Comparison of ENCODE assay signal across 8 cellular contexts in the genomic region with DNA sequence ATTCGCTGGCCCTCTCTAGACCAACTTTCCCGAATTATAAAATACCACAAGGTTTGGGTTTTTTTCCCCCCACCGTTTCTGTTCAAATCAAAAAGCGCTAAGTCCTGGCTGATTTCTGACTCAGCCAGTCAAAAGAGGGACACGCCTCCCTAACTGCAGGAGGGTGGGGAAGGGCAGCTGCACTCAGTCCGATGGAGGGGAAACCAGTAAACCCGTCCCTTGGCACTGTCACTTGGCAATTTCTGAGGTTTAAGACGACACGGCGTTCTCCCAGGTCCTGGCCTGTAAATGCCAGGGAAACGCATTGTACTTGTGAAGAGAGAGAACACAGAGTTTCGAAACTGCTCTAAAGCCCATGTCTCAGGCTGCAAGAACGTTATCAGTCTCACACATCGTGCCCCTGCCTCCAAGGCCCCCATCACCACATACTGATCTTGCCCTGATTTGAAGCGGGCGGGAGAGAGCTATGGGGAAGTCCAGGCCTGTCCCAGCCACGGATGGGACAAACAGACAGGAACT. TPM values are rescaled to one million over a fixed set of nuclear protein-coding genes. Genes with fewer than 3 reads are reported as not detected.
DNase-seq lines count a peak whose midpoint lies in the region; ATAC-seq and TF ChIP-seq lines count a peak whose summit lies in the region.

No MANE protein-coding gene starts in this region.

- no peak for TF ChIP-seq CTCF in astrocyte of the spinal cord (IDR thresholded peaks at IDR 0.05; ENCODE audit: low read depth, low read length)
- no peak for TF ChIP-seq CTCF in lower leg skin (IDR thresholded peaks at IDR 0.05)

- no peak for ATAC-seq in HG03571 (IDR thresholded peaks at IDR 0.05; ENCODE audit: unreplicated experiment)

- in situ Hi-C loops in astrocyte of the spinal cord (cut with HindIII; ENCODE audit: low sequenced_read_pairs): no loop called here

- intact Hi-C loops in lower leg skin (cut with DNase I; ENCODE audit: low total_unique reads): no loop called here

- WGBS in lower leg skin, 2 donors: 10 to 12% methylated on average over 17 of the region's 17 CpGs

- DNase-seq in NCI-H510A treated with DMSO at 0.1 percent for 48 hours (lab: John Stamatoyannopoulos, UW): peak; percentile 20
- no peak for DNase-seq in NCI-H510A (lab: John Stamatoyannopoulos, UW)
- DNase-seq in astrocyte of the spinal cord (ENCODE audit: low read depth, low spot score): peak; percentile 87
- peak; percentile 92 to 95 for DNase-seq in lower leg skin (ENCODE audit: low spot score in 2 of 2)
- DNase-seq in ureter (ENCODE audit: low spot score): peak; percentile 86
- DNase-seq in epidermal melanocyte (ENCODE audit: insufficient read length, low spot score): no peak
- DNase-seq in putamen (ENCODE audit: low spot score): no peak

- TF ChIP-seq POLR2A in lower leg skin (IDR thresholded peaks at IDR 0.05): no peak

- peak overlapping the region; percentile 28 for H3K4me3 ChIP-seq in astrocyte of the spinal cord (ENCODE audit: low read depth, low read length)
- no peak overlapping the region for H3K4me3 ChIP-seq in lower leg skin (ENCODE audit: low read depth, poor library complexity, severe bottlenecking)

RNA-seq across cellular contexts. Expression of gene ZFHX3, which starts 57.9 kb away (rescaled TPM):
- 10 to 100 TPM in 2 of 4 donors, 1 to 10 TPM in 2; 3.4 to 14.9 (median 10.0) TPM for total RNA-seq in lower leg skin
- total RNA-seq in ureter: 60.8 TPM

Comparison
In these comparisons a context has a peak if more than half of its experiments do, and no peak if none do; other contexts are left out.
1. DNase-seq: peak in NCI-H510A treated with DMSO at 0.1 percent for 48 hours (single experiment), astrocyte of the spinal cord (single experiment), lower leg skin (2 of 2) and ureter (single experiment); none in NCI-H510A (single experiment), epidermal melanocyte (single experiment) and putamen (single experiment).